21 cellular contexts compared by ENCODE assay signal in genomic region chr11:59553323-59553722, GRCh38. TPM values are rescaled to one million over a fixed set of nuclear protein-coding genes. Genes with fewer than 3 reads are reported as not detected.
DNase-seq lines count a peak whose midpoint lies in the region; ATAC-seq, FAIRE-seq and TF ChIP-seq lines count a peak whose summit lies in the region.
"Had no signal": no experiment of that assay in that cellular context is flagged by ENCODE, and none has a peak within 500 bp of the region (broad histone marks: within the 10 kb centered on the region; RNA-seq: fewer than 3 reads in every experiment).

No MANE protein-coding gene starts in this region.

- H3K36me3 Mint-ChIP-seq in CD4-positive, CD25-positive, alpha-beta regulatory T cell, result no peaks in the 10 kb centered on the region
- H3K36me3 Mint-ChIP-seq in neural progenitor cell, result peaks cover 4% of the 10 kb centered on the region

- H2AFZ ChIP-seq in K562 (ENCODE audit: low read depth, low read length), result no peak overlapping the region
- no peak overlapping the region for H2AFZ ChIP-seq in neural progenitor cell (replicated peaks)

- H4K20me1 ChIP-seq in K562 (replicated peaks; ENCODE audit: control insufficient read depth, insufficient read depth, low read length) (no peaks in the 10 kb centered on the region), neural progenitor cell (ENCODE audit: low read depth) (no peaks in the 10 kb centered on the region)

- TF ChIP-seq CTCF in K562 (IDR thresholded peaks at IDR 0.05 in 2 of 3, conservative IDR thresholded peaks at IDR 0.05 in 1 of 3; ENCODE audit: insufficient read depth in 2 of 3, low read depth in 1 of 3, low read length in 3 of 3) (no peak), neural progenitor cell (IDR thresholded peaks at IDR 0.05) (no peak), GM10248 (IDR thresholded peaks at IDR 0.05; ENCODE audit: control extremely low read depth, extremely low read depth, low read depth, missing control alignments) (no peak)

- H3F3A ChIP-seq in neural progenitor cell (ENCODE audit: low read depth), result peaks cover 73% of the 10 kb centered on the region

- no peak overlapping the region for H3K4me3 ChIP-seq in CD4-positive, CD25-positive, alpha-beta regulatory T cell (ENCODE audit: low read depth, low read length)
- H3K4me3 ChIP-seq in HUES6 (ENCODE audit: low read depth, low read length) (0 out of 2 replicates have a peak overlapping the region, but pooled peaks have one; percentile 68), K562 (no peak overlapping the region), neural progenitor cell (no peak overlapping the region)
- H3K4me3 ChIP-seq: GM12878, SJCRH30 had no signal

- peak overlapping the region; percentile 40; the same call in 1 of the 2 replicates for H3K4me2 ChIP-seq in K562 (ENCODE audit: insufficient read depth, low read length)
- H3K4me2 ChIP-seq in neural progenitor cell, result no peak overlapping the region

- no peaks in the 10 kb centered on the region for H3K79me2 ChIP-seq in K562 (ENCODE audit: control insufficient read depth, insufficient read depth, low read length)
- no peaks in the 10 kb centered on the region for H3K79me2 ChIP-seq in neural progenitor cell (ENCODE audit: low read depth)

- FAIRE-seq in K562 (lab: Jason Lieb, UNC), result no peak
- FAIRE-seq: G401.6, GM12878 had no signal

- WGBS in K562 (ENCODE audit: insufficient coverage, low coverage, missing lambda C conversion rate), result 95% methylated on average over 16 of the region's 21 CpGs

- in situ Hi-C loops in K562 (cut with MboI), result no loop called here

- H3K4me1 ChIP-seq in CD4-positive, CD25-positive, alpha-beta regulatory T cell (ENCODE audit: control insufficient read depth, insufficient read depth, low read length, poor library complexity, severe bottlenecking), result peaks cover 27% of the 10 kb centered on the region
- H3K4me1 ChIP-seq in HUES6 (ENCODE audit: control insufficient read depth, insufficient read depth, low read length) (peaks cover 10% of the 10 kb centered on the region; the same call in 1 of the 2 replicates), K562 (replicated peaks in 1 of 2; ENCODE audit: control insufficient read depth in 2 of 2, insufficient read depth in 2 of 2, low read length in 2 of 2) (peaks cover 17 to 25% of the 10 kb centered on the region in 2 experiments), neural progenitor cell (peaks cover 15% of the 10 kb centered on the region)
- H3K4me1 ChIP-seq: BE2C, SJCRH30 had no signal

- no peak for ATAC-seq in CD4-positive, CD25-positive, alpha-beta regulatory T cell (ENCODE audit: low read depth in 2 of 2)
- ATAC-seq in K562 (no peak), SK-N-SH treated with all-trans-retinoic acid at 6 μM for 48 hours (no peak), GM19467 (IDR thresholded peaks at IDR 0.05; ENCODE audit: unreplicated experiment) (no peak)
- ATAC-seq: GM12878 had no signal

- intact Hi-C loops in K562 (cut with micrococcal nuclease), result loop anchor here (5.0 kb wide), 2 partner anchors 64 to 204 kb away; partner anchors contain the start of genes OSBP and STX3

- no peak for TF ChIP-seq RAD21 in K562 (CRISPR knock-in tag; conservative IDR thresholded peaks at IDR 0.05 in 1 of 2, IDR thresholded peaks at IDR 0.05 in 1 of 2)

- DNase-seq in CD4-positive, CD25-positive, alpha-beta regulatory T cell, result no peak
- no peak for DNase-seq in K562 (ENCODE audit: extremely low read depth in 1 of 4, low spot score in 3 of 4)
- no peak for DNase-seq in neural progenitor cell (ENCODE audit: low spot score)
- no peak for DNase-seq in GM10248 (ENCODE audit: extremely low spot score)
- DNase-seq: BE2C; CD8-positive, alpha-beta memory T cell; DND-41; GOT3; IMR-90; NCI-H1417 treated with DMSO at 0.1 percent for 48 hours; NCI-H1930; NCI-H2171 treated with DMSO at 0.1 percent for 48 hours; NCI-H510A; NCI-H774; SJCRH30 had no signal

- TF ChIP-seq POLR2A in K562 (conservative IDR thresholded peaks at IDR 0.05), result no peak

- peaks cover 0 to 8% (median 2%) of the 10 kb centered on the region in 7 donors for H3K9me3 Mint-ChIP-seq in CD4-positive, CD25-positive, alpha-beta regulatory T cell
- H3K9me3 Mint-ChIP-seq in neural progenitor cell, result peaks cover 10% of the 10 kb centered on the region

- peaks cover 66% of the 10 kb centered on the region for H3K27me3 Mint-ChIP-seq in CD4-positive, CD25-positive, alpha-beta regulatory T cell
- peaks cover 38% of the 10 kb centered on the region for H3K27me3 Mint-ChIP-seq in neural progenitor cell (ENCODE audit: insufficient read depth, low read depth)

- H3K9ac ChIP-seq in HUES6 (ENCODE audit: low read length) (no peak overlapping the region), K562 (ENCODE audit: insufficient read depth in 1 of 2, low read depth in 2 of 2, low read length in 2 of 2) (peak overlapping the region in 1 of 2 experiments; percentile 36; a peak in 1 of 4 replicates), neural progenitor cell (no peak overlapping the region)

- H3K36me3 ChIP-seq in CD4-positive, CD25-positive, alpha-beta regulatory T cell (ENCODE audit: control insufficient read depth, insufficient read depth, low read length), result no peaks in the 10 kb centered on the region
- H3K36me3 ChIP-seq in HUES6 (ENCODE audit: control insufficient read depth, insufficient read depth, low read length), result no peaks in the 10 kb centered on the region
- no peaks in the 10 kb centered on the region for H3K36me3 ChIP-seq in K562 (ENCODE audit: control insufficient read depth, insufficient read depth, low read length)
- no peaks in the 10 kb centered on the region for H3K36me3 ChIP-seq in neural progenitor cell
- H3K36me3 ChIP-seq: BE2C, SJCRH30 had no signal

- CTCF ChIA-PET in K562 (lab: Yijun Ruan, JAX; ENCODE audit: low intra/inter-chr PET ratio) (no interaction called here), GM10248 (lab: Yijun Ruan, JAX) (no interaction called here)

- peak overlapping the region in 3 of 4 donors; percentile 39 to 71 (median 67) for H3K4me3 Mint-ChIP-seq in CD4-positive, CD25-positive, alpha-beta regulatory T cell
- H3K4me3 Mint-ChIP-seq in neural progenitor cell, result peak overlapping the region; percentile 77

- no peak for TF ChIP-seq EP300 in K562 (IDR thresholded peaks at IDR 0.05; ENCODE audit: low read length)

- H3K27me3 ChIP-seq in CD4-positive, CD25-positive, alpha-beta regulatory T cell (ENCODE audit: control insufficient read depth, insufficient read depth, low read length), result peaks cover 3% of the 10 kb centered on the region
- H3K27me3 ChIP-seq in HUES6 (ENCODE audit: control insufficient read depth, insufficient read depth, low read length) (no peaks in the 10 kb centered on the region), K562 (ENCODE audit: control insufficient read depth in 2 of 2, insufficient read depth in 2 of 2, low read length in 2 of 2) (no peaks in the 10 kb centered on the region), neural progenitor cell (no peaks in the 10 kb centered on the region)
- H3K27me3 ChIP-seq: BE2C, SJCRH30 had no signal

- peak overlapping the region in 1 of 3 donors; percentile 56 for H3K27ac Mint-ChIP-seq in CD4-positive, CD25-positive, alpha-beta regulatory T cell
- H3K27ac Mint-ChIP-seq in neural progenitor cell, result no peak overlapping the region

- peaks cover 29 to 52% (median 41%) of the 10 kb centered on the region in 4 donors for H3K4me1 Mint-ChIP-seq in CD4-positive, CD25-positive, alpha-beta regulatory T cell
- H3K4me1 Mint-ChIP-seq in neural progenitor cell, result peaks cover 48% of the 10 kb centered on the region

- no peak overlapping the region for H3K27ac ChIP-seq in CD4-positive, CD25-positive, alpha-beta regulatory T cell (ENCODE audit: insufficient read depth, low read length, poor library complexity, severe bottlenecking)
- H3K27ac ChIP-seq in HUES6 (ENCODE audit: low read depth, low read length) (no peak overlapping the region), K562 (ENCODE audit: extremely low read depth, low read depth, low read length) (peak overlapping the region; percentile 100; the same call in 2 of the 3 replicates), neural progenitor cell (no peak overlapping the region)
- H3K27ac ChIP-seq: SJCRH30 had no signal

- POLR2A ChIA-PET in K562 (lab: Yijun Ruan, JAX), result interaction anchor here (1.3 to 2.1 kb wide), 2 partner anchors 13 to 15 kb away, joined by 3 to 4 read pairs; no protein-coding TSS in a partner anchor
- POLR2A ChIA-PET in GM10248 (lab: Yijun Ruan, JAX), result no interaction called here

- no peaks in the 10 kb centered on the region for H3K9me1 ChIP-seq in K562 (ENCODE audit: control insufficient read depth, insufficient read depth, low read length)

- H3K9me3 ChIP-seq in CD4-positive, CD25-positive, alpha-beta regulatory T cell (ENCODE audit: control insufficient read depth in 2 of 2, low read length in 2 of 2), result no peaks in the 10 kb centered on the region
- H3K9me3 ChIP-seq in HUES6 (ENCODE audit: control insufficient read depth, insufficient read depth, low read depth, low read length) (no peaks in the 10 kb centered on the region), K562 (replicated peaks; ENCODE audit: control insufficient read depth, insufficient read depth, low read depth, low read length) (no peaks in the 10 kb centered on the region), neural progenitor cell (ENCODE audit: low read depth) (no peaks in the 10 kb centered on the region)
- H3K9me3 ChIP-seq: BE2C, SJCRH30 had no signal

- no TSS peak for BruUV-seq in K562 (replicated peaks; lab: Mats Ljungman, UMichigan)

RNA-seq across cellular contexts. Expression of gene OR4D9, which starts 42.0 kb away (rescaled TPM):
- not detected for total RNA-seq in CD4-positive, CD25-positive, alpha-beta regulatory T cell
- polyA plus RNA-seq in CD4-positive, CD25-positive, alpha-beta regulatory T cell, result not detected
- total RNA-seq in K562 (2011; cell fraction: chromatin; rRNA removed; ENCODE audit: low replicate concordance), result not detected in 2 replicates
- not detected in 2 replicates for total RNA-seq in K562 (2011; cell fraction: nucleolus; rRNA removed)
- total RNA-seq in K562 (2011; cell fraction: nucleoplasm; rRNA removed), result not detected in 2 replicates
- total RNA-seq in K562 (2014; rRNA removed), result not detected in 2 replicates
- total RNA-seq in K562 (2014; rRNA removed; fragmentation: Illumina TruSeq; extraction: Trizol), result not detected in 2 replicates
- total RNA-seq in K562 (2015; rRNA removed; fragmentation: Illumina TruSeq; extraction: Trizol), result not detected in 2 replicates
- total RNA-seq in K562 (2021), result not detected in 2 replicates
- polyA plus RNA-seq in K562 (2011; rRNA removed), result not detected in 2 replicates
- not detected in 2 replicates for polyA plus RNA-seq in K562 (2011; cell fraction: cytosol; rRNA removed)
- polyA plus RNA-seq in K562 (2011; cell fraction: nucleus; rRNA removed), result not detected in 2 replicates
- polyA plus RNA-seq in K562 (2012), result not detected in 2 replicates
- not detected in 2 replicates for polyA plus RNA-seq in K562 (2014; fragmentation: Illumina TruSeq; extraction: Trizol)
- polyA plus RNA-seq in K562 (2014; fragmentation: Nextera tagmentation; extraction: Ambion mirVana), result not detected
- polyA plus RNA-seq in K562 (2014; rRNA removed), result not detected in 2 replicates
- polyA minus RNA-seq in K562 (2011; rRNA and poly(A)+ RNA removed), result not detected in 2 replicates
- not detected in 2 replicates for polyA minus RNA-seq in K562 (2011; cell fraction: cytosol; rRNA and poly(A)+ RNA removed)
- not detected in 2 replicates for polyA minus RNA-seq in K562 (2011; cell fraction: nucleus; rRNA and poly(A)+ RNA removed)
- not detected in 2 replicates for total RNA-seq in neural progenitor cell (ENCODE audit: low replicate concordance)
- total RNA-seq: CD8-positive, alpha-beta memory T cell; GM12878; IMR-90; LHCN-M2; SJCRH30 had no signal
- polyA plus RNA-seq: CD8-positive, alpha-beta memory T cell; GM12878; IMR-90 had no signal

RNA-seq across cellular contexts. Expression of gene OR4D11, which starts 49.9 kb away (rescaled TPM):
- not detected for total RNA-seq in CD4-positive, CD25-positive, alpha-beta regulatory T cell
- polyA plus RNA-seq in CD4-positive, CD25-positive, alpha-beta regulatory T cell, result not detected
- total RNA-seq in K562 (2011; cell fraction: chromatin; rRNA removed; ENCODE audit: low replicate concordance), result not detected in 2 replicates
- total RNA-seq in K562 (2011; cell fraction: nucleolus; rRNA removed), result not detected in 2 replicates
- not detected in 2 replicates for total RNA-seq in K562 (2011; cell fraction: nucleoplasm; rRNA removed)
- total RNA-seq in K562 (2014; rRNA removed) (not detected in 2 replicates), K562 (2014; rRNA removed; fragmentation: Illumina TruSeq; extraction: Trizol) (not detected in 2 replicates), K562 (2015; rRNA removed; fragmentation: Illumina TruSeq; extraction: Trizol) (not detected in 2 replicates), K562 (2021) (not detected in 2 replicates), neural progenitor cell (ENCODE audit: low replicate concordance) (not detected in 2 replicates)
- polyA plus RNA-seq in K562 (2011; rRNA removed) (not detected in 2 replicates), K562 (2014; fragmentation: Illumina TruSeq; extraction: Trizol) (not detected in 2 replicates), K562 (2014; fragmentation: Nextera tagmentation; extraction: Ambion mirVana) (not detected), K562 (2014; rRNA removed) (not detected in 2 replicates)
- polyA plus RNA-seq in K562 (2011; cell fraction: cytosol; rRNA removed), result not detected in 2 replicates
- not detected in 2 replicates for polyA plus RNA-seq in K562 (2011; cell fraction: nucleus; rRNA removed)
- polyA plus RNA-seq in K562 (2012), result not detected in 2 replicates
- polyA minus RNA-seq in K562 (2011; rRNA and poly(A)+ RNA removed), result not detected in 2 replicates
- not detected in 2 replicates for polyA minus RNA-seq in K562 (2011; cell fraction: cytosol; rRNA and poly(A)+ RNA removed)
- not detected in 2 replicates for polyA minus RNA-seq in K562 (2011; cell fraction: nucleus; rRNA and poly(A)+ RNA removed)
- total RNA-seq: CD8-positive, alpha-beta memory T cell; GM12878; IMR-90; LHCN-M2; SJCRH30 had no signal
- polyA plus RNA-seq: CD8-positive, alpha-beta memory T cell; GM12878; IMR-90 had no signal
